17 cellular contexts compared by ENCODE assay signal in genomic region chr16:11901091-11901490, GRCh38. TPM values are rescaled to one million over a fixed set of nuclear protein-coding genes. Genes with fewer than 3 reads are reported as not detected.
DNase-seq lines count a peak whose midpoint lies in the region; ATAC-seq, FAIRE-seq and TF ChIP-seq lines count a peak whose summit lies in the region.
"Had no signal": no experiment of that assay in that cellular context is flagged by ENCODE, and none has a peak within 500 bp of the region (broad histone marks: within the 10 kb centered on the region; RNA-seq: fewer than 3 reads in every experiment).

No MANE protein-coding gene starts in this region.

- H3K4me3 ChIP-seq in astrocyte (ENCODE audit: insufficient read depth, low read depth, low read length) (no peak overlapping the region), spleen (no peak overlapping the region)
- H3K4me3 ChIP-seq: body of pancreas, hepatocyte, mucosa of descending colon, Peyer's patch, upper lobe of left lung had no signal

- H3K27ac Mint-ChIP-seq in activated CD8-positive, alpha-beta memory T cell treated with anti-CD3 and anti-CD28 coated beads, Interleukin-2, amount 10 ng/mL, durations not matched to agents 7 days and 5 days, result peak overlapping the region; percentile 49
- no peak overlapping the region for H3K27ac Mint-ChIP-seq in astrocyte (ENCODE audit: unreplicated experiment)

- DNase-seq in activated CD8-positive, alpha-beta memory T cell treated with anti-CD3 and anti-CD28 coated beads, Interleukin-2, amount 10 ng/mL, durations not matched to agents 7 days and 5 days, result no peak
- no peak for DNase-seq in activated CD8-positive, alpha-beta memory T cell treated with anti-CD3 and anti-CD28 coated beads for 24 hours
- DNase-seq in HT1080 (ENCODE audit: low read depth) (peak; percentile 5), astrocyte (ENCODE audit: low read depth) (peak; percentile 27), spleen (no peak), HT-29 (ENCODE audit: low spot score) (no peak), SKM-1 (lab: John Stamatoyannopoulos, UW; ENCODE audit: unreplicated experiment) (no peak)
- DNase-seq: body of pancreas, kidney glomerular epithelial cell, mucosa of descending colon, NCI-H82, occipital lobe had no signal

- FAIRE-seq in astrocyte (lab: Jason Lieb, UNC), result no peak

- no peak overlapping the region for H3K27ac ChIP-seq in astrocyte (ENCODE audit: low read depth, low read length)
- H3K27ac ChIP-seq in spleen, result peak overlapping the region in 7 of 8 donors; percentile 5 to 56 (median 47)
- H3K27ac ChIP-seq: hepatocyte, Peyer's patch, upper lobe of left lung, VCaP had no signal

- H3K9me3 ChIP-seq in astrocyte (ENCODE audit: insufficient read depth, low read depth, low read length) (no peaks in the 10 kb centered on the region), spleen (no peaks in the 10 kb centered on the region)
- H3K9me3 ChIP-seq: body of pancreas, mucosa of descending colon, Peyer's patch, upper lobe of left lung had no signal

- intact Hi-C loops in spleen (cut with DNase I; ENCODE audit: low total_unique reads), result no loop called here

- H3K9me3 Mint-ChIP-seq in activated CD8-positive, alpha-beta memory T cell treated with anti-CD3 and anti-CD28 coated beads, Interleukin-2, amount 10 ng/mL, durations not matched to agents 7 days and 5 days (ENCODE audit: low read depth), result no peaks in the 10 kb centered on the region
- no peaks in the 10 kb centered on the region for H3K9me3 Mint-ChIP-seq in astrocyte (ENCODE audit: unreplicated experiment)

- WGBS in spleen, 5 donors, result 47 to 63% (median 58%) methylated on average over 3 of the region's 3 CpGs

- no peak overlapping the region for H3K4me2 ChIP-seq in astrocyte (ENCODE audit: low read length)
- H3K4me2 ChIP-seq: hepatocyte had no signal

- no peaks in the 10 kb centered on the region for H3K27me3 Mint-ChIP-seq in activated CD8-positive, alpha-beta memory T cell treated with anti-CD3 and anti-CD28 coated beads, Interleukin-2, amount 10 ng/mL, durations not matched to agents 7 days and 5 days
- no peaks in the 10 kb centered on the region for H3K27me3 Mint-ChIP-seq in astrocyte (ENCODE audit: low read depth, unreplicated experiment)

- H3K4me1 ChIP-seq in astrocyte (ENCODE audit: insufficient read depth, low read length), result peaks cover 10% of the 10 kb centered on the region
- peaks cover 4 to 97% (median 36%) of the 10 kb centered on the region in 6 donors for H3K4me1 ChIP-seq in spleen
- H3K4me1 ChIP-seq: Peyer's patch had no signal

- H3K27me3 ChIP-seq in astrocyte (ENCODE audit: insufficient read depth, low read length), result no peaks in the 10 kb centered on the region
- H3K27me3 ChIP-seq in spleen (replicated peaks in 1 of 7), result no peaks in the 10 kb centered on the region
- H3K27me3 ChIP-seq: body of pancreas, hepatocyte, Peyer's patch, upper lobe of left lung had no signal

- TF ChIP-seq CTCF in astrocyte (IDR thresholded peaks at IDR 0.05; ENCODE audit: insufficient read depth, low read depth, low read length) (no peak), spleen (IDR thresholded peaks at IDR 0.05 in 8 of 11, conservative IDR thresholded peaks at IDR 0.05 in 3 of 11) (no peak)

- H3K36me3 ChIP-seq in astrocyte (ENCODE audit: insufficient read depth, low read length) (peaks cover 2% of the 10 kb centered on the region), spleen (peaks cover 0 to 62% (median 8%) of the 10 kb centered on the region in 6 donors)

- TF ChIP-seq POLR2A in spleen (IDR thresholded peaks at IDR 0.05), result no peak

- no peak overlapping the region for H3K9ac ChIP-seq in astrocyte (ENCODE audit: low read length)

- no peak overlapping the region for H3K4me3 Mint-ChIP-seq in activated CD8-positive, alpha-beta memory T cell treated with anti-CD3 and anti-CD28 coated beads, Interleukin-2, amount 10 ng/mL, durations not matched to agents 7 days and 5 days
- H3K4me3 Mint-ChIP-seq in astrocyte (ENCODE audit: unreplicated experiment), result no peak overlapping the region

- peaks cover 47% of the 10 kb centered on the region for H3K4me1 Mint-ChIP-seq in activated CD8-positive, alpha-beta memory T cell treated with anti-CD3 and anti-CD28 coated beads, Interleukin-2, amount 10 ng/mL, durations not matched to agents 7 days and 5 days
- H3K4me1 Mint-ChIP-seq in astrocyte (ENCODE audit: low read depth, unreplicated experiment), result peaks cover 14% of the 10 kb centered on the region

- peak; percentile 53 for ATAC-seq in activated CD8-positive, alpha-beta memory T cell treated with anti-CD3 and anti-CD28 coated beads, Interleukin-2, amount 10 ng/mL, durations not matched to agents 7 days and 5 days
- ATAC-seq in HG03354 (IDR thresholded peaks at IDR 0.05; ENCODE audit: poor library complexity, severe bottlenecking, unreplicated experiment), result no peak
- ATAC-seq: mucosa of descending colon had no signal

- CTCF ChIA-PET in activated CD8-positive, alpha-beta memory T cell treated with anti-CD3 and anti-CD28 coated beads, Interleukin-2, amount 10 ng/mL, durations not matched to agents 7 days and 5 days (lab: Charles Lee), result no interaction called here

- peaks cover 26% of the 10 kb centered on the region for H3K36me3 Mint-ChIP-seq in activated CD8-positive, alpha-beta memory T cell treated with anti-CD3 and anti-CD28 coated beads, Interleukin-2, amount 10 ng/mL, durations not matched to agents 7 days and 5 days
- peaks cover 2% of the 10 kb centered on the region for H3K36me3 Mint-ChIP-seq in astrocyte (ENCODE audit: low read depth, unreplicated experiment)

- H2AFZ ChIP-seq in astrocyte (ENCODE audit: low read depth, low read length), result no peak overlapping the region
- H2AFZ ChIP-seq: hepatocyte had no signal

- peaks cover 90% of the 10 kb centered on the region for H3K79me2 ChIP-seq in astrocyte (ENCODE audit: insufficient read depth, low read length)

- H4K20me1 ChIP-seq in astrocyte (ENCODE audit: insufficient read depth, low read length), result peaks cover 90% of the 10 kb centered on the region

RNA-seq across cellular contexts. Expression of gene GSPT1, which starts 14.7 kb away (rescaled TPM):
- total RNA-seq in activated CD8-positive, alpha-beta memory T cell treated with anti-CD3 and anti-CD28 coated beads, Interleukin-2, amount 10 ng/mL, durations not matched to agents 7 days and 5 days, result 100 to 1,000 TPM; 111 to 176 TPM
- total RNA-seq in HT1080 (2014; rRNA removed; shearing (Covaris generic)), result 86.2 and 94.1 TPM in 2 replicates
- 147 and 178 TPM in 2 replicates for polyA plus RNA-seq in HT1080 (2015; cell fraction: cytosol; rRNA removed)
- polyA plus RNA-seq in HT1080 (2015; cell fraction: nucleus; rRNA removed), result 237 and 258 TPM in 2 replicates
- total RNA-seq in astrocyte (165 and 173 TPM in 2 replicates), spleen (100 to 1,000 TPM in 1 of 7 donors, 10 to 100 TPM in 6; 54.6 to 123 (median 72.7) TPM)
- 10 to 100 TPM; 17.1 to 24.7 (median 24.2) TPM for polyA plus RNA-seq in spleen
- total RNA-seq in HT-29 (2014; rRNA removed; shearing (Covaris generic)), result 59.4 and 65.6 TPM in 2 replicates

RNA-seq across cellular contexts. Expression of gene NPIPB2, which starts 40.8 kb away (rescaled TPM):
- total RNA-seq in activated CD8-positive, alpha-beta memory T cell treated with anti-CD3 and anti-CD28 coated beads, Interleukin-2, amount 10 ng/mL, durations not matched to agents 7 days and 5 days, result 10 to 100 TPM; 14.9 to 22.9 TPM
- 0.34 and 1.0 TPM in 2 replicates for total RNA-seq in HT1080 (2014; rRNA removed; shearing (Covaris generic))
- polyA plus RNA-seq in HT1080 (2015; cell fraction: cytosol; rRNA removed), result 0.67 and 4.5 TPM in 2 replicates
- polyA plus RNA-seq in HT1080 (2015; cell fraction: nucleus; rRNA removed), result 11.7 and 14.1 TPM in 2 replicates
- total RNA-seq in astrocyte, result 7.8 and 10.3 TPM in 2 replicates
- 10 to 100 TPM in 5 of 7 donors, 1 to 10 TPM in 2; 5.7 to 23.7 (median 13.5) TPM for total RNA-seq in spleen
- polyA plus RNA-seq in spleen, result 1 to 10 TPM; 4.0 to 6.1 (median 5.1) TPM
- 0.60 and 1.1 TPM in 2 replicates for total RNA-seq in HT-29 (2014; rRNA removed; shearing (Covaris generic))

RNA-seq across cellular contexts. Expression of gene RSL1D1, which starts 49.7 kb away (rescaled TPM):
- total RNA-seq in activated CD8-positive, alpha-beta memory T cell treated with anti-CD3 and anti-CD28 coated beads, Interleukin-2, amount 10 ng/mL, durations not matched to agents 7 days and 5 days, result 100 to 1,000 TPM; 128 to 221 TPM
- 196 and 208 TPM in 2 replicates for total RNA-seq in HT1080 (2014; rRNA removed; shearing (Covaris generic))
- polyA plus RNA-seq in HT1080 (2015; cell fraction: cytosol; rRNA removed), result 282 and 335 TPM in 2 replicates
- 248 and 255 TPM in 2 replicates for polyA plus RNA-seq in HT1080 (2015; cell fraction: nucleus; rRNA removed)
- total RNA-seq in astrocyte (192 and 209 TPM in 2 replicates), spleen (100 to 1,000 TPM in 6 of 7 donors, 10 to 100 TPM in 1; 85.8 to 135 (median 112) TPM)
- polyA plus RNA-seq in spleen, result 100 to 1,000 TPM in 2 of 3 donors, 10 to 100 TPM in 1; 75.6 to 124 (median 104) TPM
- total RNA-seq in HT-29 (2014; rRNA removed; shearing (Covaris generic)), result 44.6 and 47.1 TPM in 2 replicates

Comparison
In these comparisons a context has a peak if more than half of its experiments do, and no peak if none do; other contexts are left out.
1. DNase-seq: peak in HT1080 (single experiment) and astrocyte (single experiment); none in activated CD8-positive, alpha-beta memory T cell treated with anti-CD3 and anti-CD28 coated beads, Interleukin-2, amount 10 ng/mL, durations not matched to agents 7 days and 5 days (single experiment), activated CD8-positive, alpha-beta memory T cell treated with anti-CD3 and anti-CD28 coated beads for 24 hours (single experiment), spleen (single experiment), HT-29 (single experiment) and SKM-1 (single experiment).